In the genomic region with DNA sequence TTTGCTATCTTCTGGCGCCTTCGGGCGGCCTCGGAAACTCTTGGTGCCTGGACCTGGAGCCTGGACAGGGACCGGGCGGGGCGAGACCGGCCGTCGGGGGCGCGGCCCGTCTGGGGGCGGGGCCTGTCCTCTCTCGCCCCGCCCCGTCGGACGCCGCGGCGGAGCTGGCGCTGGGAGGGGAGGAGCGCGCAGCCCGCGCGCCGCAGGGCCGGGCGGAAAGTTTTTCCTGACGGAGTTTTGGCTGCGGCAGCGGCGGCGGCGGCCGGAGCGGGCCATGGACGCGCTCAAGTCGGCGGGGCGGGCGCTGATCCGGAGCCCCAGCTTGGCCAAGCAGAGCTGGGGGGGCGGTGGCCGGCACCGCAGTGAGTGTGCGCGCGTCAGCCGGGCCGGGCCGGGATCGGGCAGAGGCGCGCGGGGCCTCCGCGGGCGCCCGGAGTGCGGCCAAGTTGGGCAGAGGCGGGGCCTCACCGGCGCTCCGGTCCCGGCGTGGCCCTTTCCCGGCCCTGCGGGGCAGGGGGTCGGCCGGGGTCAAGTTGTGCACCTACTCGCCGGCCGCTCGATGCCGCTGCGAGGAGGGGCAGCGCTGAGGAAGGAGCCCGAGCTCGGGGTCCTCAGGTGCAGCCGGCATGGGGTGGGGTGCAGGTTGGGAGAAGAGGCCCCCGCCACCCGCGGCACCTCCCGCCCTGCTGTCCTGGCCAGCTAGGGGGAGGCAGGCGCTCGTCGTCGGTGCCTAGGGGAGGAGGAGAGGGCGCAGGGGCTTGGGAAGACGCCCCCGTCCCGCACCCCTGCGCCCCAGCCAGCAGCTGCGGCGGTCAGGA, we compare ENCODE assay signal across 8 cellular contexts. TPM values are rescaled to one million over a fixed set of nuclear protein-coding genes. Genes with fewer than 3 reads are reported as not detected.
DNase-seq lines count a peak whose midpoint lies in the region; ATAC-seq and TF ChIP-seq lines count a peak whose summit lies in the region.

A gene with protein sequence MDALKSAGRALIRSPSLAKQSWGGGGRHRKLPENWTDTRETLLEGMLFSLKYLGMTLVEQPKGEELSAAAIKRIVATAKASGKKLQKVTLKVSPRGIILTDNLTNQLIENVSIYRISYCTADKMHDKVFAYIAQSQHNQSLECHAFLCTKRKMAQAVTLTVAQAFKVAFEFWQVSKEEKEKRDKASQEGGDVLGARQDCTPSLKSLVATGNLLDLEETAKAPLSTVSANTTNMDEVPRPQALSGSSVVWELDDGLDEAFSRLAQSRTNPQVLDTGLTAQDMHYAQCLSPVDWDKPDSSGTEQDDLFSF (plus strand): TSS at position 182 of the 818 bp plus-strand sequence. CDS start 93 bp downstream, at position 275.

- TF ChIP-seq CTCF in suprapubic skin (IDR thresholded peaks at IDR 0.05): no peak

- 0% methylated on average over 4 of the region's 99 CpGs for WGBS in suprapubic skin

- H3K4me1 ChIP-seq in SJSA1 (replicated peaks): peaks cover 10% of the 10 kb centered on the region
- H3K4me1 ChIP-seq in neuron (ENCODE audit: insufficient read depth, low read length): peaks cover 13% of the 10 kb centered on the region
- H3K4me1 ChIP-seq in suprapubic skin: peaks cover 20% of the 10 kb centered on the region

- ATAC-seq in GM19035 (IDR thresholded peaks at IDR 0.05; ENCODE audit: unreplicated experiment) (peak; percentile 86), HG03354 (IDR thresholded peaks at IDR 0.05; ENCODE audit: poor library complexity, severe bottlenecking, unreplicated experiment) (peak; percentile 84)

- peak in 1 of 2 donors; percentile 42 for TF ChIP-seq POLR2A in suprapubic skin (IDR thresholded peaks at IDR 0.05)

- DNase-seq in AML-193 (lab: John Stamatoyannopoulos, UW) (peak; percentile 5 to 23), SJSA1 (ENCODE audit: low read depth in 1 of 2, low spot score in 2 of 2) (peak; percentile 74 to 77), globus pallidus (ENCODE audit: low spot score) (peak; percentile 84), suprapubic skin (ENCODE audit: low spot score in 2 of 2) (peak in 1 of 2 donors; percentile 78)
- peak; percentile 61 for DNase-seq in activated naive CD4-positive, alpha-beta T cell treated with anti-CD3 and anti-CD28 coated beads, Interleukin-2, amount 50 U/mL, for 16 hours

- peak within 1 kb of the TSS; percentile 82 for H2AFZ ChIP-seq in neuron (ENCODE audit: low read depth, low read length)

- H3K27ac ChIP-seq in SJSA1 (0 out of 2 replicates have a peak within 1 kb of the TSS, but pooled peaks have one; percentile 16), suprapubic skin (peak within 1 kb of the TSS; percentile 83)

- H3K36me3 ChIP-seq in SJSA1: peaks cover 5% of the 10 kb centered on the region
- H3K36me3 ChIP-seq in neuron (ENCODE audit: insufficient read depth, low read length): no peaks in the 10 kb centered on the region
- no peaks in the 10 kb centered on the region for H3K36me3 ChIP-seq in suprapubic skin

- TF ChIP-seq EP300 in suprapubic skin (IDR thresholded peaks at IDR 0.05): no peak

- H3K27me3 ChIP-seq in SJSA1 (replicated peaks) (no peaks in the 10 kb centered on the region), neuron (ENCODE audit: insufficient read depth, low read length) (peaks cover 2% of the 10 kb centered on the region), suprapubic skin (no peaks in the 10 kb centered on the region)

- H3K4me3 ChIP-seq in SJSA1 (peak within 1 kb of the TSS; percentile 97), neuron (ENCODE audit: low read length) (peak within 1 kb of the TSS; percentile 68), suprapubic skin (peak within 1 kb of the TSS; percentile 86)

- H3K9me3 ChIP-seq in SJSA1 (replicated peaks) (0 out of 2 replicates have a peak, but pooled peaks cover 5% of the 10 kb centered on the region), neuron (ENCODE audit: low read length) (no peaks in the 10 kb centered on the region), suprapubic skin (no peaks in the 10 kb centered on the region)

RNA-seq across cellular contexts. Expression of the gene that starts here (rescaled TPM):
- total RNA-seq in SJSA1 (2014; rRNA removed; shearing (Covaris generic)): 10.4 and 11.8 TPM in 2 replicates
- 10 to 100 TPM; 28.0 to 50.5 (median 40.7) TPM for total RNA-seq in suprapubic skin
